14 cellular contexts compared by ENCODE assay signal in genomic region chr11:36389811-36390210, GRCh38.
DNase-seq lines count a peak whose midpoint lies in the region; ATAC-seq and TF ChIP-seq lines count a peak whose summit lies in the region.
"Had no signal": no experiment of that assay in that cellular context is flagged by ENCODE, and none has a peak within 500 bp of the region (broad histone marks: within the 10 kb centered on the region; RNA-seq: fewer than 3 reads in every experiment).

No MANE protein-coding gene starts in this region.

- H3K4me1 Mint-ChIP-seq in chondrocyte (ENCODE audit: low read depth) (peaks cover 60% of the 10 kb centered on the region), HFFc6 (ENCODE audit: low read depth) (peaks cover 32% of the 10 kb centered on the region)

- no peaks in the 10 kb centered on the region for H3K27me3 ChIP-seq in BE2C

- DNase-seq in stimulated activated CD4-positive, alpha-beta T cell treated with anti-CD3 and anti-CD28 coated beads, Interleukin-1b, Interleukin-23, amount 100 ng/mL, for 48 hours, result peak; percentile 30
- no peak for DNase-seq in stimulated activated CD4-positive, alpha-beta T cell treated with anti-CD3 and anti-CD28 coated beads, Interleukin-2, amount 100 ng/mL, for 24 hours
- no peak for DNase-seq in chondrocyte (ENCODE audit: low spot score)
- DNase-seq in foreskin fibroblast, result no peak
- DNase-seq in BE2C, result no peak
- DNase-seq in HFFc6, result no peak
- DNase-seq in NCI-H446 (lab: John Stamatoyannopoulos, UW), result no peak
- DNase-seq: activated B cell treated with CpG ODN at 0.5 μM for 24 hours, GDM1, lower lobe of right lung, MG63 had no signal

- H3K36me3 Mint-ChIP-seq in chondrocyte (ENCODE audit: low read depth), result peaks cover 14% of the 10 kb centered on the region
- H3K36me3 Mint-ChIP-seq in HFFc6 (ENCODE audit: low read depth), result peaks cover 17% of the 10 kb centered on the region; the same call in 1 of the 2 replicates

- TF ChIP-seq CTCF in chondrocyte (IDR thresholded peaks at IDR 0.05) (no peak), foreskin fibroblast (IDR thresholded peaks at IDR 0.05; ENCODE audit: low read depth, low read length) (no peak), BE2C (IDR thresholded peaks at IDR 0.05; ENCODE audit: low read depth, low read length) (no peak), HFFc6 (IDR thresholded peaks at IDR 0.05) (no peak)

- H3K36me3 ChIP-seq in BE2C, result no peaks in the 10 kb centered on the region
- H3K36me3 ChIP-seq: MG63 had no signal

- peak; percentile 72 for ATAC-seq in HG03039 (IDR thresholded peaks at IDR 0.05; ENCODE audit: unreplicated experiment)

- H3K4me3 Mint-ChIP-seq in chondrocyte (ENCODE audit: unreplicated experiment), result no peak overlapping the region
- H3K4me3 Mint-ChIP-seq in HFFc6, result no peak overlapping the region
- H3K4me3 Mint-ChIP-seq: activated B cell treated with CpG ODN at 0.5 μM for 24 hours had no signal

- H3K27ac Mint-ChIP-seq in chondrocyte (ENCODE audit: unreplicated experiment), result peak overlapping the region; percentile 73
- no peak overlapping the region for H3K27ac Mint-ChIP-seq in HFFc6

- H3K4me3 ChIP-seq in foreskin fibroblast (ENCODE audit: low read depth in 1 of 2, low read length in 2 of 2) (no peak overlapping the region), BE2C (ENCODE audit: low read depth, low read length) (no peak overlapping the region)
- H3K4me3 ChIP-seq: lower lobe of right lung, MG63, SK-N-MC, skin epidermis had no signal

- H3K9me3 Mint-ChIP-seq in chondrocyte (ENCODE audit: low read depth), result no peaks in the 10 kb centered on the region
- no peaks in the 10 kb centered on the region for H3K9me3 Mint-ChIP-seq in HFFc6

- no peaks in the 10 kb centered on the region for H3K4me1 ChIP-seq in BE2C

- H3K9me3 ChIP-seq in BE2C, result no peaks in the 10 kb centered on the region
- H3K9me3 ChIP-seq: lower lobe of right lung, MG63 had no signal

- no peaks in the 10 kb centered on the region for H3K27me3 Mint-ChIP-seq in chondrocyte (ENCODE audit: low read depth)
- H3K27me3 Mint-ChIP-seq in HFFc6 (ENCODE audit: insufficient read depth), result no peaks in the 10 kb centered on the region
- H3K27me3 Mint-ChIP-seq: activated B cell treated with CpG ODN at 0.5 μM for 24 hours had no signal
